15 cellular contexts compared by ENCODE assay signal in the genomic region with DNA sequence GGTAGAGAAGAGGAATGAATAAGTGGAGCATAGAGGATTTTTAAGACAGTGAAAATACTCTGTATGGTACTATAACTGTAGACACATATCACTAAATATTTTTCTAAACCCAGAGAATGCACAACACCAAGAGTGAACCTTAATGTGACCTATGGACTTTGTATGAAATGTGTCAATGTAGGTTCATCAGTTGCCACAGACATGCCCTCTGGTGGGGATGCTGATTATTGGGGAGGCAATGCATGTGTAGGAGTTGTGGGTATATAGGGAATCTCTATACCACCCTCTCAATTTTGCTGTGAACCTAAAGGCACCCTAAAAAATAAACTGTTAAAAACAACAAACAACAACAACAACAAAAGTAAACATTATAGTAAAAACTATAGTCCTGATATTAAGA.
DNase-seq lines count a peak whose midpoint lies in the region; ATAC-seq and TF ChIP-seq lines count a peak whose summit lies in the region.
"Had no signal": no experiment of that assay in that cellular context is flagged by ENCODE, and none has a peak within 500 bp of the region (broad histone marks: within the 10 kb centered on the region; RNA-seq: fewer than 3 reads in every experiment).

No MANE protein-coding gene starts in this region.

- H3F3A ChIP-seq in PC-3 (ENCODE audit: low read length, unreplicated experiment): no peaks in the 10 kb centered on the region

- ATAC-seq in HCT116: peak; percentile 63; the same call in 1 of the 2 replicates
- peak; percentile 31; the same call in 1 of the 2 replicates for ATAC-seq in PC-3
- ATAC-seq in GM21447 (IDR thresholded peaks at IDR 0.05; ENCODE audit: unreplicated experiment): no peak
- ATAC-seq in upper lobe of right lung: no peak
- ATAC-seq: natural killer cell treated with Interleukin-12 subunit alpha and Interleukin-12 subunit beta and Interleukin-15 and Interleukin-18, amount 100 ng/mL, for 72 hours; psoas muscle had no signal

- TF ChIP-seq RAD21 in HCT116 (IDR thresholded peaks at IDR 0.05; ENCODE audit: low read depth): no peak; the same call in 1 of the 2 replicates

- no peak overlapping the region for H3K27ac ChIP-seq in HCT116 (ENCODE audit: low read depth, low read length)
- no peak overlapping the region for H3K27ac ChIP-seq in PC-3 (ENCODE audit: low read length)
- no peak overlapping the region for H3K27ac ChIP-seq in endodermal cell (ENCODE audit: low read depth, low read length)
- no peak overlapping the region for H3K27ac ChIP-seq in upper lobe of right lung
- H3K27ac ChIP-seq: psoas muscle, spleen had no signal

- H3K9ac ChIP-seq in HCT116 (ENCODE audit: low read length): no peak overlapping the region
- no peak overlapping the region for H3K9ac ChIP-seq in PC-3 (ENCODE audit: low read length)
- no peak overlapping the region for H3K9ac ChIP-seq in endodermal cell (ENCODE audit: extremely low read depth, low read length, poor library complexity, severe bottlenecking)

- no peak overlapping the region for H3K27ac Mint-ChIP-seq in endodermal cell
- H3K27ac Mint-ChIP-seq in type B pancreatic cell: no peak overlapping the region
- H3K27ac Mint-ChIP-seq: activated naive CD4-positive, alpha-beta T cell treated with anti-CD3 and anti-CD28 coated beads, Interleukin-2, amount 50 U/mL, for 24 hours; activated T-cell treated with anti-CD3 and anti-CD28 coated beads, Interleukin-2, amount 50 U/mL, for 24 hours; natural killer cell treated with Interleukin-12 subunit alpha and Interleukin-12 subunit beta and Interleukin-15 and Interleukin-18, amount 100 ng/mL, for 72 hours had no signal

- intact Hi-C loops in HCT116 (cut with micrococcal nuclease) (loop anchor here (5.0 kb wide), 1 partner anchor 154 kb away; no protein-coding TSS in a partner anchor), PC-3 (cut with micrococcal nuclease) (loop anchor here (1.0 kb wide), 1 partner anchor 85 kb away; no protein-coding TSS in a partner anchor), upper lobe of right lung (cut with DNase I) (no loop called here)

- CTCF ChIA-PET in HCT116 (lab: Charles Lee) (interaction anchor here (1.4 kb wide), 1 partner anchor 85 kb away, joined by 3 read pairs; no protein-coding TSS in a partner anchor), PC-3 (lab: Charles Lee) (no interaction called here)

- DNase-seq in HCT116 (ENCODE audit: low read depth, low spot score) (no peak), PC-3 (peak; percentile 12), endodermal cell (no peak), type B pancreatic cell (ENCODE audit: extremely low spot score, unreplicated experiment) (no peak), upper lobe of right lung (no peak), GF-D8 (lab: John Stamatoyannopoulos, UW) (no peak)
- DNase-seq: activated T-cell treated with anti-CD3 and anti-CD28 coated beads, Interleukin-2, amount 50 U/mL, for 24 hours; C1 segment of cervical spinal cord; NCI-H2029 treated with DMSO at 0.1 percent for 48 hours; NCI-H526 treated with DMSO at 0.1 percent for 48 hours; psoas muscle; spleen had no signal

- RAD21 ChIA-PET in HCT116 (lab: Charles Lee; ENCODE audit: low non-redundant PET in 1 of 2, low total read pairs in 2 of 2, uncharacterized antibody in 2 of 2, unreplicated experiment in 2 of 2): no interaction called here

- H3K9me3 ChIP-seq in HCT116 (ENCODE audit: control insufficient read depth in 1 of 2, insufficient read depth in 1 of 2, low read depth in 1 of 2, low read length in 2 of 2) (no peaks in the 10 kb centered on the region), PC-3 (ENCODE audit: low read length) (no peaks in the 10 kb centered on the region), endodermal cell (ENCODE audit: control insufficient read depth, low read length) (no peaks in the 10 kb centered on the region), upper lobe of right lung (no peaks in the 10 kb centered on the region)

- H3K79me2 ChIP-seq in HCT116 (ENCODE audit: insufficient read depth, low read length) (no peaks in the 10 kb centered on the region), PC-3 (ENCODE audit: low read length) (no peaks in the 10 kb centered on the region)

- no peaks in the 10 kb centered on the region for H3K36me3 ChIP-seq in HCT116 (ENCODE audit: control insufficient read depth in 1 of 2, insufficient read depth in 2 of 2, low read length in 2 of 2)
- H3K36me3 ChIP-seq in PC-3 (ENCODE audit: low read depth, low read length): no peaks in the 10 kb centered on the region
- H3K36me3 ChIP-seq in endodermal cell (ENCODE audit: control insufficient read depth, insufficient read depth, low read length): no peaks in the 10 kb centered on the region
- H3K36me3 ChIP-seq in upper lobe of right lung: no peaks in the 10 kb centered on the region
- H3K36me3 ChIP-seq: spleen had no signal

- H3K4me2 ChIP-seq in HCT116 (ENCODE audit: low read length) (no peak overlapping the region), PC-3 (ENCODE audit: low read length) (no peak overlapping the region)

- no peak overlapping the region for H3K4me3 ChIP-seq in HCT116 (replicated peaks in 1 of 2; ENCODE audit: low read depth in 1 of 2, low read length in 2 of 2)
- no peak overlapping the region for H3K4me3 ChIP-seq in PC-3 (ENCODE audit: low read length)
- no peak overlapping the region for H3K4me3 ChIP-seq in endodermal cell (ENCODE audit: low read length)
- H3K4me3 ChIP-seq in upper lobe of right lung: no peak overlapping the region
- H3K4me3 ChIP-seq: psoas muscle, spleen had no signal

- POLR2A ChIA-PET in HCT116 (lab: Charles Lee) (no interaction called here), PC-3 (lab: Charles Lee; ENCODE audit: unreplicated experiment) (no interaction called here)

- no peaks in the 10 kb centered on the region for H3K27me3 ChIP-seq in HCT116 (ENCODE audit: insufficient read depth, low read length)
- peaks cover 31% of the 10 kb centered on the region for H3K27me3 ChIP-seq in PC-3 (ENCODE audit: low read length)
- no peaks in the 10 kb centered on the region for H3K27me3 ChIP-seq in endodermal cell (ENCODE audit: control insufficient read depth, insufficient read depth, low read length, poor library complexity, severe bottlenecking)
- H3K27me3 ChIP-seq in upper lobe of right lung: no peaks in the 10 kb centered on the region
- H3K27me3 ChIP-seq: spleen had no signal

- peak in 2 of 3 experiments; percentile 27 to 36; a peak in 2 of 6 replicates for TF ChIP-seq CTCF in HCT116 (IDR thresholded peaks at IDR 0.05 in 2 of 3, conservative IDR thresholded peaks at IDR 0.05 in 1 of 3; ENCODE audit: borderline replicate concordance in 1 of 3, insufficient read depth in 1 of 3, low read depth in 2 of 3, low read length in 2 of 3)
- peak; percentile 47 for TF ChIP-seq CTCF in PC-3 (conservative IDR thresholded peaks at IDR 0.05; ENCODE audit: low read depth, low read length)
- peak; percentile 58 for TF ChIP-seq CTCF in endodermal cell (conservative IDR thresholded peaks at IDR 0.05)
- TF ChIP-seq CTCF in type B pancreatic cell (conservative IDR thresholded peaks at IDR 0.05): peak; percentile 24
- no peak for TF ChIP-seq CTCF in upper lobe of right lung (IDR thresholded peaks at IDR 0.05)

- BruUV-seq in HCT116 (replicated peaks; lab: Mats Ljungman, UMichigan) (no TSS peak), PC-3 (replicated peaks; lab: Mats Ljungman, UMichigan) (no TSS peak)

- H3K27me3 Mint-ChIP-seq in endodermal cell (ENCODE audit: insufficient read depth): no peaks in the 10 kb centered on the region
- H3K27me3 Mint-ChIP-seq in type B pancreatic cell: peaks cover 29% of the 10 kb centered on the region
- H3K27me3 Mint-ChIP-seq: activated naive CD4-positive, alpha-beta T cell treated with anti-CD3 and anti-CD28 coated beads, Interleukin-2, amount 50 U/mL, for 24 hours; activated T-cell treated with anti-CD3 and anti-CD28 coated beads, Interleukin-2, amount 50 U/mL, for 24 hours; natural killer cell treated with Interleukin-12 subunit alpha and Interleukin-12 subunit beta and Interleukin-15 and Interleukin-18, amount 100 ng/mL, for 72 hours had no signal

- H3K4me3 Mint-ChIP-seq in endodermal cell (no peak overlapping the region), type B pancreatic cell (no peak overlapping the region)
- H3K4me3 Mint-ChIP-seq: activated naive CD4-positive, alpha-beta T cell treated with anti-CD3 and anti-CD28 coated beads, Interleukin-2, amount 50 U/mL, for 24 hours; activated T-cell treated with anti-CD3 and anti-CD28 coated beads, Interleukin-2, amount 50 U/mL, for 24 hours; natural killer cell treated with Interleukin-12 subunit alpha and Interleukin-12 subunit beta and Interleukin-15 and Interleukin-18, amount 100 ng/mL, for 72 hours had no signal

- H3K4me1 Mint-ChIP-seq in endodermal cell: no peaks in the 10 kb centered on the region
- H3K4me1 Mint-ChIP-seq in type B pancreatic cell (ENCODE audit: unreplicated experiment): no peaks in the 10 kb centered on the region
- H3K4me1 Mint-ChIP-seq: activated naive CD4-positive, alpha-beta T cell treated with anti-CD3 and anti-CD28 coated beads, Interleukin-2, amount 50 U/mL, for 24 hours had no signal

- H3K9me2 ChIP-seq in HCT116 (ENCODE audit: insufficient read depth) (no peaks in the 10 kb centered on the region), PC-3 (replicated peaks; ENCODE audit: low read length) (no peaks in the 10 kb centered on the region)

- no peaks in the 10 kb centered on the region for H4K20me1 ChIP-seq in HCT116 (ENCODE audit: insufficient read depth)
- H4K20me1 ChIP-seq in PC-3 (ENCODE audit: low read length): no peaks in the 10 kb centered on the region

- TF ChIP-seq POLR2A in HCT116 (IDR thresholded peaks at IDR 0.05; ENCODE audit: borderline replicate concordance, extremely low read depth, insufficient read depth, insufficient read length): no peak

- H3K36me3 Mint-ChIP-seq in endodermal cell (ENCODE audit: low read depth) (no peaks in the 10 kb centered on the region), type B pancreatic cell (no peaks in the 10 kb centered on the region)
- H3K36me3 Mint-ChIP-seq: activated naive CD4-positive, alpha-beta T cell treated with anti-CD3 and anti-CD28 coated beads, Interleukin-2, amount 50 U/mL, for 24 hours; natural killer cell treated with Interleukin-12 subunit alpha and Interleukin-12 subunit beta and Interleukin-15 and Interleukin-18, amount 100 ng/mL, for 72 hours had no signal

- H3K9me3 Mint-ChIP-seq in endodermal cell (no peaks in the 10 kb centered on the region), type B pancreatic cell (no peaks in the 10 kb centered on the region)
- H3K9me3 Mint-ChIP-seq: activated naive CD4-positive, alpha-beta T cell treated with anti-CD3 and anti-CD28 coated beads, Interleukin-2, amount 50 U/mL, for 24 hours had no signal

- H2AFZ ChIP-seq in HCT116 (ENCODE audit: low read depth, low read length, poor library complexity, severe bottlenecking) (no peak overlapping the region), PC-3 (ENCODE audit: low read length) (no peak overlapping the region)

- no peaks in the 10 kb centered on the region for H3K4me1 ChIP-seq in HCT116 (ENCODE audit: control insufficient read depth in 1 of 2, insufficient read depth in 2 of 2, low read length in 2 of 2)
- H3K4me1 ChIP-seq in PC-3 (ENCODE audit: insufficient read depth, low read length): no peaks in the 10 kb centered on the region
- no peaks in the 10 kb centered on the region for H3K4me1 ChIP-seq in endodermal cell (ENCODE audit: control insufficient read depth, insufficient read depth, low read length)
- no peaks in the 10 kb centered on the region for H3K4me1 ChIP-seq in upper lobe of right lung
- H3K4me1 ChIP-seq: psoas muscle, spleen had no signal

TF ChIP-seq in HCT116, 20 proteins besides CTCF, POLR2A, EP300 and RAD21 (continues in another document):
- no peak for TF ChIP-seq CEBPB (IDR thresholded peaks at IDR 0.05; ENCODE audit: low read depth)

Comparison
In these comparisons a context has a peak if more than half of its experiments do, and no peak if none do; other contexts are left out.
1. ATAC-seq: peak in HCT116 (single experiment) and PC-3 (single experiment); none in GM21447 (single experiment) and upper lobe of right lung (single experiment).